ENCODE assay signal across 8 cellular contexts in the genomic region with DNA sequence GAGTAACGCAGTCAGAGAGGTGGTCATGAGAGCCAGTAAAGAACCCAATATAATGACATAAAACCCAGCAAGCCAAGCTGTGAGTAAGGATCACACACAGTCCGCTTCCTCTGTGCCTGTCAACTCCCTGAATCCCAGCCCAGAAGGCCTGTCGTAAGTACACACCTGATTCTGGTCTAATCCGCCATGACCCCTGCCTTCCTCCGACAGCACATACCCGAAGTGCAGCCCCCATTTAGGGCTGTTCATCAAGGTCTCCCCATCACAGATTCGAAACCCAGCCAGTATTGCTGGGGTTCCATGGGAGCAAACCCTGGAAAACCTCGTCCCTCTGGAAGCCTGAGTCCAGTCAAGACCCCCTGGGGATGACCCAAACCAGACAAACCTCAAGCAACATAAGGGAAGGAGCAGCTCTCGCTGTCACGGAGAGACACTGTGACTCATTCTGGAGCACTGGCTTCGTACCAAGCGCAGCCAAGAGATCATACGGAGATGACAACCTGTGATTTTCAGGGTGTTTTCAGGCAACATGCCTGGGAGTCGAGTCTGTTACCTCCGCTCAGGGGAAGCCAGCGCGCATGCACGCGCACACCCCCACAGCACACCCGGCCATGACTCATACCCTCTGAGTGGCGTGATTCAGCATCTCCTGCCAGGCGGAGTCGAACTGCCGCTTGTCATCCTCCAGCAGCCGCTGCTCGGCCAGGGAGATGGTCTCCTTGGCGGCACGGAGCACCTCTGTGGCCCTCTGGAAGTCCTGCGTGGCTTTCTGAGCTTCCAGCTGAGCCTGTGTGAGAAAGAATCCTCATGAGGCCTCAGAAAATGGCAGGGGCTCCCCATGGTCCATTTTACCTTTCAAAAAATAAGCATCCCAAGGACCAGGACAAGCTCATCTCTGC.
DNase-seq lines count a peak whose midpoint lies in the region; ATAC-seq and TF ChIP-seq lines count a peak whose summit lies in the region.

No MANE protein-coding gene starts in this region.

- ATAC-seq in HG03103 (IDR thresholded peaks at IDR 0.05; ENCODE audit: low read depth, unreplicated experiment) (peak; percentile 55), psoas muscle (peak; percentile 34 to 70 (median 63))

- CTCF ChIA-PET in SK-N-SH (lab: Yijun Ruan, JAX), result interaction anchor here (0.6 to 8.0 kb wide), 16 partner anchors 9 to 288 kb away, joined by 3 to 85 read pairs (median 6); partner anchors contain the start of gene SH3BP5

- H3K36me3 ChIP-seq in SK-N-SH (replicated peaks in 1 of 2; ENCODE audit: control insufficient read depth in 1 of 2, insufficient read depth in 2 of 2, low read length in 1 of 2), result no peaks in the 10 kb centered on the region
- H3K36me3 ChIP-seq in psoas muscle (ENCODE audit: insufficient read depth in 1 of 2, low read depth in 1 of 2), result no peaks in the 10 kb centered on the region

- H3K36me3 Mint-ChIP-seq in activated naive CD4-positive, alpha-beta T cell treated with anti-CD3 and anti-CD28 coated beads, Interleukin-2, amount 50 U/mL, for 24 hours, result peaks cover 3% of the 10 kb centered on the region
- H3K36me3 Mint-ChIP-seq in type B pancreatic cell, result peaks cover 3% of the 10 kb centered on the region

- no peaks in the 10 kb centered on the region for H3K9me2 ChIP-seq in SK-N-SH

- H3K4me2 ChIP-seq in SK-N-SH, result peak overlapping the region; percentile 70

- DNase-seq in GM13977 (ENCODE audit: low spot score), result peak; percentile 77
- peak; percentile 36 for DNase-seq in SK-N-SH
- peak; percentile 83 to 98 (median 92) for DNase-seq in head of caudate nucleus
- DNase-seq in psoas muscle, result peak; percentile 90 to 91
- DNase-seq in type B pancreatic cell (ENCODE audit: extremely low spot score, unreplicated experiment), result peak; percentile 62
- DNase-seq in OCI-M2 (lab: John Stamatoyannopoulos, UW; ENCODE audit: unreplicated experiment), result no peak

- no peaks in the 10 kb centered on the region for H3K27me3 ChIP-seq in SK-N-SH (ENCODE audit: insufficient read depth)
- no peaks in the 10 kb centered on the region for H3K27me3 ChIP-seq in psoas muscle (ENCODE audit: insufficient read depth in 3 of 3, low read length in 2 of 3)

- no peaks in the 10 kb centered on the region for H3K9me3 ChIP-seq in SK-N-SH
- no peaks in the 10 kb centered on the region for H3K9me3 ChIP-seq in psoas muscle

- H3K79me2 ChIP-seq in SK-N-SH (ENCODE audit: insufficient read depth), result no peaks in the 10 kb centered on the region

- 46% methylated on average over 14 of the region's 29 CpGs for WGBS in SK-N-SH (ENCODE audit: low lambda C conversion rate)
- WGBS in psoas muscle, 3 donors, result 75 to 82% (median 77%) methylated on average over 29 of the region's 29 CpGs

- no peak for TF ChIP-seq CTCF in GM13977 (IDR thresholded peaks at IDR 0.05; ENCODE audit: extremely low read depth, insufficient read depth, missing control alignments)
- no peak for TF ChIP-seq CTCF in SK-N-SH (IDR thresholded peaks at IDR 0.05)
- TF ChIP-seq CTCF in psoas muscle (IDR thresholded peaks at IDR 0.05), result no peak
- no peak for TF ChIP-seq CTCF in type B pancreatic cell (conservative IDR thresholded peaks at IDR 0.05)

- peaks cover 11% of the 10 kb centered on the region for H3F3A ChIP-seq in SK-N-SH (replicated peaks; ENCODE audit: insufficient read depth)

- peak overlapping the region; percentile 78 for H3K27ac Mint-ChIP-seq in activated naive CD4-positive, alpha-beta T cell treated with anti-CD3 and anti-CD28 coated beads, Interleukin-2, amount 50 U/mL, for 24 hours
- H3K27ac Mint-ChIP-seq in type B pancreatic cell, result peak overlapping the region; percentile 79

- no peak for TF ChIP-seq RAD21 in SK-N-SH (IDR thresholded peaks at IDR 0.05; ENCODE audit: low read length)

- H3K4me1 ChIP-seq in SK-N-SH (ENCODE audit: control insufficient read depth in 1 of 2, insufficient read depth in 2 of 2, low read depth in 1 of 2, low read length in 1 of 2), result peaks cover 0 to 20% of the 10 kb centered on the region in 2 experiments; a peak in 3 of 4 replicates
- H3K4me1 ChIP-seq in psoas muscle, result peaks cover 25% of the 10 kb centered on the region

- H4K20me1 ChIP-seq in SK-N-SH (ENCODE audit: insufficient read depth), result no peaks in the 10 kb centered on the region

- peak in 1 of 2 experiments; percentile 29; a peak in 1 of 4 replicates for TF ChIP-seq EP300 in SK-N-SH (IDR thresholded peaks at IDR 0.05; ENCODE audit: borderline replicate concordance in 1 of 2, low read depth in 1 of 2, low read length in 1 of 2)

- H3K4me3 ChIP-seq in SK-N-SH (ENCODE audit: low read depth in 2 of 2, low read length in 1 of 2) (no peak overlapping the region; a peak in 1 of 4 replicates), psoas muscle (no peak overlapping the region)

- H3K4me3 Mint-ChIP-seq in activated naive CD4-positive, alpha-beta T cell treated with anti-CD3 and anti-CD28 coated beads, Interleukin-2, amount 50 U/mL, for 24 hours, result peak overlapping the region; percentile 68
- no peak overlapping the region for H3K4me3 Mint-ChIP-seq in type B pancreatic cell

- H2AFZ ChIP-seq in SK-N-SH (ENCODE audit: low read depth), result no peak overlapping the region

- intact Hi-C loops in head of caudate nucleus (cut with DNase I) (loop anchor here (1.0 to 2.0 kb wide), 2 partner anchors 62 to 109 kb away; no protein-coding TSS in a partner anchor), psoas muscle (cut with DNase I) (loop anchor here (2.0 to 5.0 kb wide), 3 partner anchors 63 to 288 kb away; partner anchors contain the start of gene SH3BP5 (in 1 of the 2))

- H3K27ac ChIP-seq in SK-N-SH (ENCODE audit: low read depth in 2 of 2, low read length in 1 of 2), result peak overlapping the region; percentile 44 to 88; a peak in 3 of 4 replicates
- peak overlapping the region; percentile 39 for H3K27ac ChIP-seq in psoas muscle

- no peaks in the 10 kb centered on the region for H3K27me3 Mint-ChIP-seq in activated naive CD4-positive, alpha-beta T cell treated with anti-CD3 and anti-CD28 coated beads, Interleukin-2, amount 50 U/mL, for 24 hours
- no peaks in the 10 kb centered on the region for H3K27me3 Mint-ChIP-seq in type B pancreatic cell

- POLR2A ChIA-PET in SK-N-SH (lab: Yijun Ruan, JAX), result no interaction called here

- H3K9ac ChIP-seq in SK-N-SH, result peak overlapping the region; percentile 52

- in situ Hi-C loops in GM13977 (cut with MboI; ENCODE audit: low pct_unique_long_range_greater_than_20kb, low sequenced_read_pairs, unreplicated experiment), result loop anchor here (25.0 kb wide), 1 partner anchor 293 kb away; no protein-coding TSS in a partner anchor

- H3K9me3 Mint-ChIP-seq in activated naive CD4-positive, alpha-beta T cell treated with anti-CD3 and anti-CD28 coated beads, Interleukin-2, amount 50 U/mL, for 24 hours, result no peaks in the 10 kb centered on the region
- H3K9me3 Mint-ChIP-seq in type B pancreatic cell, result no peaks in the 10 kb centered on the region

- peaks cover 80% of the 10 kb centered on the region for H3K4me1 Mint-ChIP-seq in activated naive CD4-positive, alpha-beta T cell treated with anti-CD3 and anti-CD28 coated beads, Interleukin-2, amount 50 U/mL, for 24 hours
- H3K4me1 Mint-ChIP-seq in type B pancreatic cell (ENCODE audit: unreplicated experiment), result no peaks in the 10 kb centered on the region

TF ChIP-seq in SK-N-SH, 30 proteins besides CTCF, POLR2A, EP300 and RAD21:
- TF ChIP-seq, protein P1, sequence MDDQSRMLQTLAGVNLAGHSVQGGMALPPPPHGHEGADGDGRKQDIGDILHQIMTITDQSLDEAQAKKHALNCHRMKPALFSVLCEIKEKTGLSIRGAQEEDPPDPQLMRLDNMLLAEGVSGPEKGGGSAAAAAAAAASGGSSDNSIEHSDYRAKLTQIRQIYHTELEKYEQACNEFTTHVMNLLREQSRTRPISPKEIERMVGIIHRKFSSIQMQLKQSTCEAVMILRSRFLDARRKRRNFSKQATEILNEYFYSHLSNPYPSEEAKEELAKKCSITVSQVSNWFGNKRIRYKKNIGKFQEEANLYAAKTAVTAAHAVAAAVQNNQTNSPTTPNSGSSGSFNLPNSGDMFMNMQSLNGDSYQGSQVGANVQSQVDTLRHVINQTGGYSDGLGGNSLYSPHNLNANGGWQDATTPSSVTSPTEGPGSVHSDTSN (IDR thresholded peaks at IDR 0.05), result peak; percentile 84
- TF ChIP-seq NRF1 (IDR thresholded peaks at IDR 0.05; ENCODE audit: low read depth, low read length) (peak; percentile 74), NFIC (IDR thresholded peaks at IDR 0.05; ENCODE audit: borderline replicate concordance) (peak; percentile 64), GABPA (IDR thresholded peaks at IDR 0.05; ENCODE audit: low read depth) (0 out of 2 replicates have a peak, but pooled peaks have one; percentile 11), CHD2 (IDR thresholded peaks at IDR 0.05; ENCODE audit: low read length, partially characterized antibody) (no peak), JUND (IDR thresholded peaks at IDR 0.05) (peak; percentile 93), POLR2AphosphoS5 (IDR thresholded peaks at IDR 0.05; ENCODE audit: low read depth, low read length) (peak; percentile 51; the same call in 1 of the 2 replicates), EZH2phosphoT487 (IDR thresholded peaks at IDR 0.05; ENCODE audit: borderline replicate concordance, low read depth) (no peak), FOSL2 (IDR thresholded peaks at IDR 0.05; ENCODE audit: borderline replicate concordance, low read depth) (peak; percentile 97), MAX (IDR thresholded peaks at IDR 0.05; ENCODE audit: low read depth) (peak; percentile 86), TCF12 (IDR thresholded peaks at IDR 0.05) (peak; percentile 58; the same call in 1 of the 2 replicates), TAF1 (IDR thresholded peaks at IDR 0.05; ENCODE audit: borderline replicate concordance, low read depth, low read length) (no peak)
- TF ChIP-seq, protein P2, sequence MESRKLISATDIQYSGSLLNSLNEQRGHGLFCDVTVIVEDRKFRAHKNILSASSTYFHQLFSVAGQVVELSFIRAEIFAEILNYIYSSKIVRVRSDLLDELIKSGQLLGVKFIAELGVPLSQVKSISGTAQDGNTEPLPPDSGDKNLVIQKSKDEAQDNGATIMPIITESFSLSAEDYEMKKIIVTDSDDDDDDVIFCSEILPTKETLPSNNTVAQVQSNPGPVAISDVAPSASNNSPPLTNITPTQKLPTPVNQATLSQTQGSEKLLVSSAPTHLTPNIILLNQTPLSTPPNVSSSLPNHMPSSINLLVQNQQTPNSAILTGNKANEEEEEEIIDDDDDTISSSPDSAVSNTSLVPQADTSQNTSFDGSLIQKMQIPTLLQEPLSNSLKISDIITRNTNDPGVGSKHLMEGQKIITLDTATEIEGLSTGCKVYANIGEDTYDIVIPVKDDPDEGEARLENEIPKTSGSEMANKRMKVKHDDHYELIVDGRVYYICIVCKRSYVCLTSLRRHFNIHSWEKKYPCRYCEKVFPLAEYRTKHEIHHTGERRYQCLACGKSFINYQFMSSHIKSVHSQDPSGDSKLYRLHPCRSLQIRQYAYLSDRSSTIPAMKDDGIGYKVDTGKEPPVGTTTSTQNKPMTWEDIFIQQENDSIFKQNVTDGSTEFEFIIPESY (IDR thresholded peaks at IDR 0.05; ENCODE audit: borderline replicate concordance, low read depth), result no peak
